20 cellular contexts compared by ENCODE assay signal in genomic region chr4:185093573-185093972, GRCh38. TPM values are rescaled to one million over a fixed set of nuclear protein-coding genes. Genes with fewer than 3 reads are reported as not detected.
DNase-seq lines count a peak whose midpoint lies in the region; ATAC-seq, FAIRE-seq and TF ChIP-seq lines count a peak whose summit lies in the region.
"Had no signal": no experiment of that assay in that cellular context is flagged by ENCODE, and none has a peak within 500 bp of the region (broad histone marks: within the 10 kb centered on the region; RNA-seq: fewer than 3 reads in every experiment).

No MANE protein-coding gene starts in this region.

- H2BK12ac ChIP-seq in H1 (ENCODE audit: low read depth, low read length): 0 out of 2 replicates have a peak overlapping the region, but pooled peaks have one; percentile 10

- H2BK120ac ChIP-seq in H1 (replicated peaks; ENCODE audit: low read depth, low read length): no peak overlapping the region

- TF ChIP-seq POLR2A in H1 (IDR thresholded peaks at IDR 0.05; ENCODE audit: control extremely low read depth in 1 of 2, low read depth in 2 of 2, low read length in 2 of 2): no peak

- POLR2A ChIA-PET in H1 (lab: Charles Lee; ENCODE audit: partially characterized antibody): no interaction called here

- H3K79me2 ChIP-seq in H1 (ENCODE audit: control insufficient read depth in 1 of 2, insufficient read depth in 2 of 2, low read length in 2 of 2): no peaks in the 10 kb centered on the region

- 82% methylated on average over 4 of the region's 4 CpGs; no CpG with 5 or more reads in 1 of the 2 experiments for WGBS in H1 (ENCODE audit: extremely low coverage in 1 of 2, insufficient coverage in 1 of 2, insufficient read length in 1 of 2, insufficient replicate concordance in 2 of 2, low coverage in 1 of 2, low lambda C conversion rate in 2 of 2, missing lambda C conversion rate in 1 of 2), 2 experiments

- no peak overlapping the region for H2BK15ac ChIP-seq in H1 (ENCODE audit: low read length)

- no peak overlapping the region for H3K14ac ChIP-seq in H1 (ENCODE audit: insufficient read length)

- H3K4me1 ChIP-seq in H1 (replicated peaks in 1 of 4; ENCODE audit: control insufficient read depth in 3 of 4, insufficient read depth in 4 of 4, low read length in 3 of 4): no peaks in the 10 kb centered on the region
- H3K4me1 ChIP-seq: BLaER1, HAP-1 had no signal

- no peaks in the 10 kb centered on the region for H3K27me3 ChIP-seq in H1 (replicated peaks in 1 of 4; ENCODE audit: control insufficient read depth in 3 of 4, extremely low read depth in 1 of 4, insufficient read depth in 3 of 4, low read length in 3 of 4)
- H3K27me3 ChIP-seq: BLaER1 had no signal

- H3K27me3 Mint-ChIP-seq in activated CD4-positive, alpha-beta T cell treated with anti-CD3 and anti-CD28 coated beads, Interleukin-2, amount 10 ng/mL, durations not matched to agents 24 days and 14 days: peaks cover 42% of the 10 kb centered on the region

- H4K20me1 ChIP-seq in H1 (replicated peaks in 1 of 2; ENCODE audit: control insufficient read depth in 1 of 2, insufficient read depth in 2 of 2, low read length in 2 of 2): no peaks in the 10 kb centered on the region
- H4K20me1 ChIP-seq: BLaER1 had no signal

- no peaks in the 10 kb centered on the region for H3K36me3 ChIP-seq in H1 (ENCODE audit: control insufficient read depth in 2 of 4, insufficient read depth in 4 of 4, low read length in 3 of 4)
- H3K36me3 ChIP-seq: BLaER1, HAP-1 had no signal

- TF ChIP-seq EP300 in H1 (IDR thresholded peaks at IDR 0.05; ENCODE audit: borderline replicate concordance in 1 of 2, low read depth in 2 of 2, low read length in 2 of 2): no peak

- no peak overlapping the region for H4K5ac ChIP-seq in H1 (ENCODE audit: insufficient read length, low read depth, low read length)

- H3K18ac ChIP-seq in H1 (ENCODE audit: extremely low read depth, low read length): no peak overlapping the region

- H2BK5ac ChIP-seq in H1 (ENCODE audit: low read depth, low read length): no peak overlapping the region

- DNase-seq in NCI-H345 (lab: John Stamatoyannopoulos, UW) (peak; percentile 2), NCI-H345 treated with DMSO at 0.1 percent for 48 hours (lab: John Stamatoyannopoulos, UW; ENCODE audit: unreplicated experiment) (no peak), H1 (ENCODE audit: low read depth in 1 of 2, low spot score in 2 of 2) (no peak), NCI-H2107 treated with DMSO at 0.1 percent for 48 hours (lab: John Stamatoyannopoulos, UW; ENCODE audit: unreplicated experiment) (no peak)
- DNase-seq in activated CD4-positive, alpha-beta T cell treated with anti-CD3 and anti-CD28 coated beads, Interleukin-2, amount 10 ng/mL, durations not matched to agents 24 days and 14 days: peak; percentile 48
- DNase-seq in activated CD4-positive, alpha-beta T cell treated with anti-CD3 and anti-CD28 coated beads, Interleukin-2, amount 50 U/mL, for 1 hour: no peak
- no peak for DNase-seq in activated CD8-positive, alpha-beta memory T cell treated with anti-CD3 and anti-CD28 coated beads, Interleukin-2, amount 50 U/mL, for 4 hours
- DNase-seq: 8988T; CD4-positive, alpha-beta memory T cell; DMS 273 treated with DMSO at 0.1 percent for 48 hours; DMS53; DND-41; EL; GOT3 had no signal

- TF ChIP-seq CTCF in H1 (IDR thresholded peaks at IDR 0.05; ENCODE audit: control extremely low read depth in 1 of 3, insufficient read depth in 1 of 3, low read depth in 1 of 3, low read length in 3 of 3): no peak

- no peak for TF ChIP-seq RAD21 in H1 (IDR thresholded peaks at IDR 0.05 in 1 of 2, conservative IDR thresholded peaks at IDR 0.05 in 1 of 2; ENCODE audit: low read depth in 2 of 2, low read length in 2 of 2)

- no peak overlapping the region for H3K4me3 ChIP-seq in H1 (ENCODE audit: extremely low read depth in 1 of 4, insufficient read depth in 2 of 4, low read depth in 3 of 4, low read length in 4 of 4)
- H3K4me3 ChIP-seq: BLaER1, GM12878, HAP-1 had no signal

- CTCF ChIA-PET in H1 (lab: Charles Lee; ENCODE audit: partially characterized antibody): interaction anchor here (0.5 to 10.0 kb wide), 5 partner anchors 16 to 1287 kb away, joined by 3 to 210 read pairs (median 3); no protein-coding TSS in a partner anchor

- no peak overlapping the region for H2AFZ ChIP-seq in H1 (ENCODE audit: low read length)

- no peaks in the 10 kb centered on the region for H3K9me3 ChIP-seq in H1 (ENCODE audit: insufficient read depth in 2 of 2, low read depth in 1 of 2, low read length in 1 of 2)
- H3K9me3 ChIP-seq: BLaER1, HAP-1 had no signal

- H3K36me3 Mint-ChIP-seq in activated CD4-positive, alpha-beta T cell treated with anti-CD3 and anti-CD28 coated beads, Interleukin-2, amount 10 ng/mL, durations not matched to agents 24 days and 14 days (ENCODE audit: low read depth): no peaks in the 10 kb centered on the region
- H3K36me3 Mint-ChIP-seq: CD14-positive monocyte; CD4-positive, alpha-beta memory T cell had no signal

- no peak overlapping the region for H3K9ac ChIP-seq in H1 (replicated peaks in 1 of 4; ENCODE audit: extremely low read depth in 1 of 4, low read depth in 3 of 4, low read length in 3 of 4)
- H3K9ac ChIP-seq: BLaER1 had no signal

- H3K79me1 ChIP-seq in H1 (ENCODE audit: low read depth, low read length): no peaks in the 10 kb centered on the region

- H2AK5ac ChIP-seq in H1 (ENCODE audit: low read depth, low read length): no peak overlapping the region

- H3K4me3 Mint-ChIP-seq in activated CD4-positive, alpha-beta T cell treated with anti-CD3 and anti-CD28 coated beads, Interleukin-2, amount 10 ng/mL, durations not matched to agents 24 days and 14 days: no peak overlapping the region
- H3K4me3 Mint-ChIP-seq: CD14-positive monocyte; CD4-positive, alpha-beta memory T cell had no signal

- no peak overlapping the region for H2BK20ac ChIP-seq in H1 (ENCODE audit: low read length)

- no peaks in the 10 kb centered on the region for H3K23me2 ChIP-seq in H1 (ENCODE audit: low read depth, low read length)

- H3K56ac ChIP-seq in H1 (replicated peaks; ENCODE audit: insufficient read length, low read depth, low read length): no peak overlapping the region

- no peak overlapping the region for H4K8ac ChIP-seq in H1 (ENCODE audit: extremely low read depth, insufficient read depth, low read length)

- H3K27ac Mint-ChIP-seq in activated CD4-positive, alpha-beta T cell treated with anti-CD3 and anti-CD28 coated beads, Interleukin-2, amount 10 ng/mL, durations not matched to agents 24 days and 14 days: no peak overlapping the region
- H3K27ac Mint-ChIP-seq: CD4-positive, alpha-beta memory T cell had no signal

- no peaks in the 10 kb centered on the region for H3K4me1 Mint-ChIP-seq in activated CD4-positive, alpha-beta T cell treated with anti-CD3 and anti-CD28 coated beads, Interleukin-2, amount 10 ng/mL, durations not matched to agents 24 days and 14 days
- H3K4me1 Mint-ChIP-seq: CD14-positive monocyte; CD4-positive, alpha-beta memory T cell had no signal

- intact Hi-C loops in activated CD4-positive, alpha-beta T cell treated with anti-CD3 and anti-CD28 coated beads, Interleukin-2, amount 10 ng/mL, durations not matched to agents 24 days and 14 days (cut with micrococcal nuclease): no loop called here

- no peak overlapping the region for H3K4ac ChIP-seq in H1 (replicated peaks; ENCODE audit: insufficient read length, low read depth, low read length)

- no peaks in the 10 kb centered on the region for H3K9me3 Mint-ChIP-seq in activated CD4-positive, alpha-beta T cell treated with anti-CD3 and anti-CD28 coated beads, Interleukin-2, amount 10 ng/mL, durations not matched to agents 24 days and 14 days
- H3K9me3 Mint-ChIP-seq: CD14-positive monocyte had no signal

- H3K27ac ChIP-seq in H1 (ENCODE audit: low read depth, low read length): no peak overlapping the region
- H3K27ac ChIP-seq: BLaER1, HL-60 had no signal

- no peak overlapping the region for H3K4me2 ChIP-seq in H1 (ENCODE audit: insufficient read depth in 1 of 2, low read depth in 2 of 2, low read length in 2 of 2)
- H3K4me2 ChIP-seq: BLaER1 had no signal

- no peak for ATAC-seq in HG03135 (IDR thresholded peaks at IDR 0.05; ENCODE audit: unreplicated experiment)
- ATAC-seq: GM12878 had no signal

- no peak for FAIRE-seq in H1 (lab: Jason Lieb, UNC)
- FAIRE-seq: GM12878 had no signal

- H3K23ac ChIP-seq in H1 (ENCODE audit: insufficient read length): no peak overlapping the region

- H4K91ac ChIP-seq in H1 (replicated peaks; ENCODE audit: insufficient read length, low read length): no peak overlapping the region

TF ChIP-seq in H1, 55 proteins besides CTCF, POLR2A, EP300 and RAD21:
- TF ChIP-seq ATF3 (IDR thresholded peaks at IDR 0.05; ENCODE audit: insufficient read depth, low read depth, low read length): no peak

RNA-seq across cellular contexts. Expression of gene SLC25A4, which starts 49.5 kb away (rescaled TPM):
- total RNA-seq in activated CD4-positive, alpha-beta T cell treated with anti-CD3 and anti-CD28 coated beads, Interleukin-2, amount 10 ng/mL, durations not matched to agents 24 days and 14 days: 1.7 and 1.9 TPM in 2 replicates
- 42.0 TPM in 2 replicates for total RNA-seq in H1 (2021; fragmentation: NEBNext Ultra II Directional; extraction: Animal tissue kit (Norgen Biotek cat#: 25700))
- polyA plus RNA-seq in H1 (2011; rRNA removed): 41.3 and 47.5 TPM in 2 replicates
- 50.1 TPM for polyA plus RNA-seq in H1 (2011; cell fraction: cytosol; rRNA removed)
- polyA plus RNA-seq in H1 (2011; cell fraction: nucleus; rRNA removed): 59.7 TPM
- polyA plus RNA-seq in H1 (2012, experiment 1 of 2): 49.1 to 53.2 TPM (median 52.4 TPM) in 4 replicates
- 15.0 TPM for polyA plus RNA-seq in H1 (2012, experiment 2 of 2)
- 14.5 TPM for polyA plus RNA-seq in H1 (2013, experiment 1 of 2)
- polyA plus RNA-seq in H1 (2013, experiment 2 of 2): 14.1 TPM
- 25.4 and 26.3 TPM in 2 replicates for polyA minus RNA-seq in H1 (2011; rRNA and poly(A)+ RNA removed)
- polyA minus RNA-seq in H1 (2011; cell fraction: cytosol; rRNA and poly(A)+ RNA removed): 19.2 TPM
- 21.9 TPM for polyA minus RNA-seq in H1 (2011; cell fraction: nucleus; rRNA and poly(A)+ RNA removed)

Comparison
In these comparisons a context has a peak if more than half of its experiments do, and no peak if none do; other contexts are left out.
1. DNase-seq: peak in NCI-H345 (single experiment) and activated CD4-positive, alpha-beta T cell treated with anti-CD3 and anti-CD28 coated beads, Interleukin-2, amount 10 ng/mL, durations not matched to agents 24 days and 14 days (single experiment); none in NCI-H345 treated with DMSO at 0.1 percent for 48 hours (single experiment), activated CD4-positive, alpha-beta T cell treated with anti-CD3 and anti-CD28 coated beads, Interleukin-2, amount 50 U/mL, for 1 hour (single experiment), H1 (0 of 2), NCI-H2107 treated with DMSO at 0.1 percent for 48 hours (single experiment) and activated CD8-positive, alpha-beta memory T cell treated with anti-CD3 and anti-CD28 coated beads, Interleukin-2, amount 50 U/mL, for 4 hours (single experiment).
2. RNA of gene SLC25A4, which starts 49.5 kb away (total RNA-seq): 42.0 TPM in H1; 1.7 to 1.9 TPM in activated CD4-positive, alpha-beta T cell treated with anti-CD3 and anti-CD28 coated beads, Interleukin-2, amount 10 ng/mL, durations not matched to agents 24 days and 14 days; every median in the first group is over 10 times any median in the second.